Comparison of ENCODE assay signal across 8 cellular contexts in genomic region chr1:198162091-198162767, GRCh38. TPM values are rescaled to one million over a fixed set of nuclear protein-coding genes. Genes with fewer than 3 reads are reported as not detected.
DNase-seq lines count a peak whose midpoint lies in the region; ATAC-seq and TF ChIP-seq lines count a peak whose summit lies in the region.

No MANE protein-coding gene starts in this region.

- DNase-seq in cardiac muscle cell (ENCODE audit: low read depth in 1 of 2, low spot score in 1 of 2) (no peak), Right ventricle myocardium superior (no peak), IMR-90 (no peak), body of pancreas (peak in 3 of 4 donors; percentile 10 to 20 (median 15)), type B pancreatic cell (ENCODE audit: extremely low spot score, unreplicated experiment) (no peak), RWPE1 (ENCODE audit: low spot score) (no peak), activated gamma-delta T cell (lab: John Stamatoyannopoulos, UW) (no peak)
- DNase-seq in stimulated activated CD4-positive, alpha-beta T cell treated with anti-CD3 and anti-CD28 coated beads, Interleukin-4, amount 100 ng/mL, for 1 hour: no peak

- intact Hi-C loops in Right ventricle myocardium superior (cut with DNase I) (no loop called here), IMR-90 (cut with micrococcal nuclease) (no loop called here), body of pancreas (cut with DNase I) (no loop called here)

- H3K4me1 Mint-ChIP-seq in type B pancreatic cell (ENCODE audit: unreplicated experiment): peaks cover 50% of the 10 kb centered on the region

- H2AK5ac ChIP-seq in IMR-90 (ENCODE audit: low read depth, low read length): no peak overlapping the region

- peaks cover 43% of the 10 kb centered on the region for H3K4me1 ChIP-seq in cardiac muscle cell (ENCODE audit: low read depth)
- H3K4me1 ChIP-seq in IMR-90 (ENCODE audit: control insufficient read depth, insufficient read depth, low read length): peaks cover 6% of the 10 kb centered on the region
- peaks cover 57% of the 10 kb centered on the region for H3K4me1 ChIP-seq in body of pancreas

- BruUV-seq in IMR-90 (replicated peaks; lab: Mats Ljungman, UMichigan): no TSS peak

- H3K4me3 ChIP-seq in cardiac muscle cell: peak overlapping the region; percentile 5
- no peak overlapping the region for H3K4me3 ChIP-seq in IMR-90 (ENCODE audit: insufficient read depth, low read depth, low read length)
- H3K4me3 ChIP-seq in body of pancreas: no peak overlapping the region

- H3K27me3 Mint-ChIP-seq in type B pancreatic cell: no peaks in the 10 kb centered on the region

- in situ Hi-C loops in IMR-90 (cut with MboI; ENCODE audit: low sequenced_read_pairs): no loop called here

- POLR2A ChIA-PET in IMR-90 (lab: Charles Lee; ENCODE audit: unreplicated experiment) (no interaction called here), RWPE1 (lab: Yijun Ruan, JAX; ENCODE audit: low non-redundant PET) (no interaction called here)

- H2BK5ac ChIP-seq in IMR-90 (ENCODE audit: low read depth, low read length, poor library complexity, severe bottlenecking): no peak overlapping the region

- dilution Hi-C loops in IMR-90 (cut with HindIII; ENCODE audit: low sequenced_read_pairs, unreplicated experiment): no loop called here

- H3K4me3 Mint-ChIP-seq in type B pancreatic cell: peak overlapping the region; percentile 58

- H3K9ac ChIP-seq in IMR-90 (ENCODE audit: low read depth, low read length): no peak overlapping the region

- no peak overlapping the region for H3K4me2 ChIP-seq in IMR-90 (ENCODE audit: low read depth, low read length)

- no CpG with 5 or more reads among the region's 2 CpGs for WGBS in IMR-90 (ENCODE audit: extremely low coverage in 2 of 2, insufficient read length in 1 of 2), 2 experiments
- 31 to 37% methylated on average over 2 of the region's 2 CpGs for WGBS in body of pancreas, 2 donors

- peaks cover 3 to 59% of the 10 kb centered on the region in 2 experiments; a peak in 2 of 4 replicates for H3K79me1 ChIP-seq in IMR-90 (ENCODE audit: low read depth in 1 of 2, low read length in 2 of 2)

- H2BK15ac ChIP-seq in IMR-90 (ENCODE audit: low read depth, low read length): no peak overlapping the region

- TF ChIP-seq POLR2A in IMR-90 (IDR thresholded peaks at IDR 0.05; ENCODE audit: low read depth, low read length) (no peak), body of pancreas (IDR thresholded peaks at IDR 0.05) (no peak)

- no peak overlapping the region for H4K91ac ChIP-seq in IMR-90 (ENCODE audit: insufficient read depth, low read depth, low read length)

- no peak overlapping the region for H2AFZ ChIP-seq in IMR-90 (replicated peaks; ENCODE audit: low read length, poor library complexity)

- CTCF ChIA-PET in IMR-90 (lab: Yijun Ruan, JAX): no interaction called here
- CTCF ChIA-PET in RWPE1 (lab: Yijun Ruan, JAX): interaction anchor here (0.8 kb wide), 1 partner anchor 140 kb away, joined by 4 read pairs; no protein-coding TSS in a partner anchor

- H3K18ac ChIP-seq in IMR-90 (ENCODE audit: low read depth, low read length): no peak overlapping the region

- H3K27me3 ChIP-seq in cardiac muscle cell (no peaks in the 10 kb centered on the region), IMR-90 (ENCODE audit: control insufficient read depth, insufficient read depth, low read length) (no peaks in the 10 kb centered on the region), body of pancreas (no peaks in the 10 kb centered on the region)

- H3K23ac ChIP-seq in IMR-90 (ENCODE audit: low read depth, low read length): peak overlapping the region; percentile 62; the same call in 1 of the 2 replicates

- H3K36me3 ChIP-seq in cardiac muscle cell (no peaks in the 10 kb centered on the region), IMR-90 (ENCODE audit: control insufficient read depth, insufficient read depth, low read length) (peaks cover 2% of the 10 kb centered on the region; the same call in 1 of the 2 replicates), body of pancreas (replicated peaks in 1 of 2; ENCODE audit: insufficient read depth in 1 of 2, low read depth in 2 of 2) (no peaks in the 10 kb centered on the region)

- peaks cover 13% of the 10 kb centered on the region for H3K9me1 ChIP-seq in IMR-90 (ENCODE audit: insufficient read depth, low read length)

- H3K36me3 Mint-ChIP-seq in type B pancreatic cell: peaks cover 4% of the 10 kb centered on the region

- no peak for TF ChIP-seq CTCF in cardiac muscle cell (IDR thresholded peaks at IDR 0.05; ENCODE audit: low read depth, low read length)
- no peak for TF ChIP-seq CTCF in IMR-90 (conservative IDR thresholded peaks at IDR 0.05; ENCODE audit: low read depth, low read length)
- no peak for TF ChIP-seq CTCF in body of pancreas (IDR thresholded peaks at IDR 0.05)
- no peak for TF ChIP-seq CTCF in type B pancreatic cell (conservative IDR thresholded peaks at IDR 0.05)
- no peak for TF ChIP-seq CTCF in RWPE1 (conservative IDR thresholded peaks at IDR 0.05; ENCODE audit: low read depth)

- no peak for ATAC-seq in Right ventricle myocardium superior (ENCODE audit: poor library complexity)
- no peak for ATAC-seq in IMR-90 (ENCODE audit: low read depth)
- ATAC-seq in body of pancreas: no peak

- H4K20me1 ChIP-seq in IMR-90 (ENCODE audit: insufficient read depth, low read length): peaks cover 36% of the 10 kb centered on the region; the same call in 1 of the 2 replicates

- no peaks in the 10 kb centered on the region for H3K9me3 ChIP-seq in cardiac muscle cell (ENCODE audit: low read depth)
- H3K9me3 ChIP-seq in IMR-90 (ENCODE audit: control insufficient read depth, insufficient read depth, low read length): no peaks in the 10 kb centered on the region
- H3K9me3 ChIP-seq in body of pancreas: no peaks in the 10 kb centered on the region

- no peak for TF ChIP-seq RAD21 in IMR-90 (IDR thresholded peaks at IDR 0.05; ENCODE audit: low read length)

- peak overlapping the region; percentile 83 for H3K27ac Mint-ChIP-seq in type B pancreatic cell

- H2AK9ac ChIP-seq in IMR-90 (replicated peaks; ENCODE audit: low read depth, low read length, poor library complexity): no peak overlapping the region

- H3K27ac ChIP-seq in cardiac muscle cell (peak overlapping the region; percentile 88), IMR-90 (ENCODE audit: insufficient read depth, low read length) (no peak overlapping the region), body of pancreas (peak overlapping the region in 2 of 4 donors; percentile 31 to 51), RWPE1 (no peak overlapping the region)

- H3K56ac ChIP-seq in IMR-90 (ENCODE audit: extremely low read depth, insufficient read depth, low read length): no peak overlapping the region

- H2BK20ac ChIP-seq in IMR-90 (ENCODE audit: low read depth, low read length): no peak overlapping the region

- no peak overlapping the region for H2BK120ac ChIP-seq in IMR-90 (ENCODE audit: low read depth, low read length)

- no peak overlapping the region for H4K8ac ChIP-seq in IMR-90 (ENCODE audit: low read depth in 2 of 2, low read length in 2 of 2)

- H3K9me3 Mint-ChIP-seq in type B pancreatic cell: no peaks in the 10 kb centered on the region

- H4K5ac ChIP-seq in IMR-90 (ENCODE audit: low read depth, low read length): no peak overlapping the region

- H3K14ac ChIP-seq in IMR-90 (replicated peaks; ENCODE audit: low read depth, low read length): peak overlapping the region; percentile 44; the same call in 1 of the 2 replicates

- H3K4ac ChIP-seq in IMR-90 (ENCODE audit: low read depth, low read length): peak overlapping the region; percentile 4; the same call in 1 of the 2 replicates

TF ChIP-seq in IMR-90, 13 proteins besides CTCF, POLR2A, EP300 and RAD21:
- TF ChIP-seq RFX5 (IDR thresholded peaks at IDR 0.05; ENCODE audit: low read depth, low read length) (no peak), NFE2L2 (IDR thresholded peaks at IDR 0.05; ENCODE audit: low read depth, low read length) (no peak), BHLHE40 (IDR thresholded peaks at IDR 0.05; ENCODE audit: low read depth, low read length) (no peak), FOS (IDR thresholded peaks at IDR 0.05; ENCODE audit: low read depth, low read length) (no peak), MAFK (IDR thresholded peaks at IDR 0.05; ENCODE audit: low read depth, low read length) (no peak), RCOR1 (IDR thresholded peaks at IDR 0.05; ENCODE audit: insufficient replicate concordance, low read length) (no peak), ELK1 (IDR thresholded peaks at IDR 0.05; ENCODE audit: borderline replicate concordance, low read depth, low read length) (no peak), MXI1 (IDR thresholded peaks at IDR 0.05; ENCODE audit: borderline replicate concordance, low read depth, low read length) (no peak), SMC3 (IDR thresholded peaks at IDR 0.05; ENCODE audit: low read depth, low read length) (no peak), CEBPB (IDR thresholded peaks at IDR 0.05; ENCODE audit: low read depth, low read length) (no peak), CHD1 (IDR thresholded peaks at IDR 0.05; ENCODE audit: low read depth, low read length) (no peak), USF2 (IDR thresholded peaks at IDR 0.05; ENCODE audit: low read depth, low read length) (no peak), MAZ (IDR thresholded peaks at IDR 0.05; ENCODE audit: borderline replicate concordance, low read depth, low read length) (no peak)

RNA-seq across cellular contexts. Expression of gene NEK7, which starts 5.4 kb away (rescaled TPM):
- total RNA-seq in cardiac muscle cell: 63.1 and 71.1 TPM in 2 replicates
- 46.1 and 73.3 TPM in 2 replicates for polyA plus RNA-seq in cardiac muscle cell
- 185 TPM for total RNA-seq in Right ventricle myocardium superior
- 297 and 467 TPM in 2 replicates for total RNA-seq in IMR-90 (2012; rRNA removed)
- 82.8 and 89.0 TPM in 2 replicates for polyA plus RNA-seq in IMR-90 (2012; rRNA removed)
- 23.2 and 34.7 TPM in 2 replicates for polyA plus RNA-seq in IMR-90 (2012; cell fraction: cytosol; rRNA removed)
- polyA plus RNA-seq in IMR-90 (2012; cell fraction: nucleus; rRNA removed; ENCODE audit: low replicate concordance): 11.9 and 86.4 TPM in 2 replicates
- 10 to 100 TPM; 39.2 to 49.5 TPM for total RNA-seq in body of pancreas
- 35.1 and 42.5 TPM in 2 replicates for total RNA-seq in type B pancreatic cell (ENCODE audit: low replicate concordance)

Comparison
In these comparisons a context has a peak if more than half of its experiments do, and no peak if none do; other contexts are left out.
1. DNase-seq: peak in body of pancreas (3 of 4); none in cardiac muscle cell (0 of 2), Right ventricle myocardium superior (single experiment), IMR-90 (single experiment), type B pancreatic cell (single experiment), stimulated activated CD4-positive, alpha-beta T cell treated with anti-CD3 and anti-CD28 coated beads, Interleukin-4, amount 100 ng/mL, for 1 hour (single experiment), RWPE1 (single experiment) and activated gamma-delta T cell (single experiment).